8 cellular contexts compared by ENCODE assay signal in genomic region chr3:127822166-127822835, GRCh38. TPM values are rescaled to one million over a fixed set of nuclear protein-coding genes. Genes with fewer than 3 reads are reported as not detected.
DNase-seq lines count a peak whose midpoint lies in the region; ATAC-seq, FAIRE-seq and TF ChIP-seq lines count a peak whose summit lies in the region.

TSS of gene MGLL (minus strand) at chr3:127822515. CDS start at chr3:127822318, 197 bp downstream.

- H3K4me3 ChIP-seq in small intestine (ENCODE audit: low read depth in 1 of 2, low read length in 2 of 2): peak within 1 kb of the TSS; percentile 48 to 87

- peaks cover 4% of the 10 kb centered on the region for H3K9me3 Mint-ChIP-seq in chondrocyte (ENCODE audit: low read depth)

- no peaks in the 10 kb centered on the region for H3K9me3 ChIP-seq in small intestine (ENCODE audit: control insufficient read depth, low read depth)

- no peaks in the 10 kb centered on the region for H3K27me3 Mint-ChIP-seq in chondrocyte (ENCODE audit: low read depth)

- peaks cover 11 to 14% of the 10 kb centered on the region in 2 donors for H3K4me1 ChIP-seq in small intestine (ENCODE audit: control insufficient read depth in 2 of 2, insufficient read depth in 1 of 2, low read depth in 1 of 2, low read length in 1 of 2)

- no peaks in the 10 kb centered on the region for H3K27me3 ChIP-seq in small intestine (ENCODE audit: control insufficient read depth in 2 of 2, insufficient read depth in 2 of 2, low read length in 2 of 2)

- WGBS in small intestine, 3 donors: 1 to 2% (median 1%) methylated on average over 32 to 35 of the region's 35 CpGs

- H3K36me3 Mint-ChIP-seq in chondrocyte (ENCODE audit: low read depth): no peaks in the 10 kb centered on the region

- H3K36me3 ChIP-seq in small intestine (ENCODE audit: control insufficient read depth in 2 of 2, insufficient read depth in 2 of 2, low read length in 2 of 2): no peaks in the 10 kb centered on the region

- peak within 1 kb of the TSS; percentile 88 to 91 for H3K27ac ChIP-seq in small intestine (ENCODE audit: low read depth in 1 of 2, low read length in 1 of 2)

- peak within 1 kb of the TSS; percentile 91 for H3K4me3 Mint-ChIP-seq in chondrocyte (ENCODE audit: unreplicated experiment)

- DNase-seq in COR-L47 (lab: John Stamatoyannopoulos, UW) (peak; percentile 22), NCI-H82 (lab: John Stamatoyannopoulos, UW) (peak; percentile 70), chondrocyte (ENCODE audit: low spot score) (no peak), kidney glomerular epithelial cell (lab: John Stamatoyannopoulos, UW) (peak; percentile 79), small intestine (peak; percentile 57), GM19238 (ENCODE audit: insufficient read length, low spot score) (no peak)

- peak; percentile 10 for ATAC-seq in GM21786 (IDR thresholded peaks at IDR 0.05; ENCODE audit: unreplicated experiment)
- no peak for ATAC-seq in HG03139 (IDR thresholded peaks at IDR 0.05; ENCODE audit: unreplicated experiment)

- H3K4me1 Mint-ChIP-seq in chondrocyte (ENCODE audit: low read depth): peaks cover 46% of the 10 kb centered on the region

- FAIRE-seq in small intestine (lab: Jason Lieb, UNC): no peak

- TF ChIP-seq CTCF in chondrocyte (IDR thresholded peaks at IDR 0.05): peak; percentile 31

- H3K27ac Mint-ChIP-seq in chondrocyte (ENCODE audit: unreplicated experiment): peak within 1 kb of the TSS; percentile 72

RNA-seq across cellular contexts. Expression of gene MGLL, which starts in this region (rescaled TPM):
- total RNA-seq in chondrocyte: 36.4 to 61.0 TPM (median 59.5 TPM) in 3 replicates
- 10 to 100 TPM; 42.4 to 47.2 (median 43.8) TPM for polyA plus RNA-seq in small intestine

Comparison
In these comparisons a context has a peak if more than half of its experiments do, and no peak if none do; other contexts are left out.
1. DNase-seq: peak in COR-L47 (single experiment), NCI-H82 (single experiment), kidney glomerular epithelial cell (single experiment) and small intestine (single experiment); none in chondrocyte (single experiment) and GM19238 (single experiment).